Comparison of ENCODE assay signal across 35 cellular contexts in the genomic region with DNA sequence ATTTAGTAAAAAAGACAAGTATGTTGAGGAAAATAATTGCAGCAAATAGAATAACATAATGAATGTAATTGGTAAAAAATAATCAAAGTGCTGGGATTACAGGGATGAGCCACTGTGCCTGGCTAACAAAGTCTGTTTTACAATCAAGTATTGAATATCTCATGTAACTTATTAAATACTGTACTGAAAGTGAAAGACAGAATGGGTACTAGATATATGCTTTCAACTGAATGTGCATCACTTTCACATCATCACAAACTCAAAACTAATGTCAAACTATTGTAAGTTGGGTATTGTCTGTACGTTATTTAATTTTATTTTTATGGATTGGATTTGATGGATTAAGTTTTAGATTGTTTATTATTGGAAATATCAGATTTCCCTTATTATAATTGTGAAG. TPM values are rescaled to one million over a fixed set of nuclear protein-coding genes. Genes with fewer than 3 reads are reported as not detected.
"Had no signal": no experiment of that assay in that cellular context is flagged by ENCODE, and none has a peak within 500 bp of the region (broad histone marks: within the 10 kb centered on the region; RNA-seq: fewer than 3 reads in every experiment).

No MANE protein-coding gene starts in this region.

- H3K4me3 ChIP-seq: body of pancreas, breast epithelium had no signal

- DNase-seq: activated B cell treated with CpG ODN at 0.5 μM for 24 hours; activated CD4-positive, alpha-beta memory T cell treated with anti-CD3 and anti-CD28 coated beads for 36 hours; activated CD4-positive, alpha-beta T cell treated with anti-CD3 and anti-CD28 coated beads for 4 hours; activated CD4-positive, alpha-beta T cell treated with anti-CD3 and anti-CD28 coated beads, Interleukin-2, amount 10 ng/mL, durations not matched to agents 24 days and 14 days; activated CD4-positive, alpha-beta T cell treated with anti-CD3 and anti-CD28 coated beads, Interleukin-2, amount 50 U/mL, for 1 hour; activated CD4-positive, alpha-beta T cell treated with anti-CD3 and anti-CD28 coated beads, Interleukin-2, amount 50 U/mL, for 4 hours; activated CD4-positive, CD25-positive, alpha-beta regulatory T cell treated with anti-CD3 and anti-CD28 coated beads, Interleukin-2, amount 50 U/mL, for 72 hours; activated CD8-positive, alpha-beta memory T cell treated with anti-CD3 and anti-CD28 coated beads, Interleukin-2, amount 50 U/mL, for 4 hours; activated CD8-positive, alpha-beta T cell treated with anti-CD3 and anti-CD28 coated beads for 36 hours; activated effector memory CD4-positive, alpha-beta T cell treated with anti-CD3 and anti-CD28 coated beads, Interleukin-2, amount 50 U/mL, for 16 hours; activated gamma-delta T cell treated with Interleukin-2 at 50 U/mL for 16 hours; activated naive CD4-positive, alpha-beta T cell; activated naive CD4-positive, alpha-beta T cell treated with anti-CD3 and anti-CD28 coated beads for 36 hours; activated naive CD4-positive, alpha-beta T cell treated with anti-CD3 and anti-CD28 coated beads, Interleukin-2, amount 50 U/mL, for 16 hours; activated naive CD8-positive, alpha-beta T cell treated with anti-CD3 and anti-CD28 coated beads for 36 hours; activated T-cell treated with anti-CD3 and anti-CD28 coated beads for 4 hours; activated T-cell treated with anti-CD3 and anti-CD28 coated beads, Interleukin-2, amount 50 U/mL, for 1 hour; activated T-cell treated with anti-CD3 and anti-CD28 coated beads, Interleukin-2, amount 50 U/mL, for 4 hours; activated T-cell treated with anti-CD3 and anti-CD28 coated beads, Interleukin-2, amount 50 U/mL, for 72 hours; amniotic stem cell; aorta; body of pancreas; brain microvascular endothelial cell; central memory CD4-positive, alpha-beta T cell; T-helper 17 cell; T-helper 9 cell had no signal

- H3K36me3 Mint-ChIP-seq: activated CD4-positive, alpha-beta memory T cell treated with anti-CD3 and anti-CD28 coated beads for 36 hours; activated naive CD4-positive, alpha-beta T cell treated with anti-CD3 and anti-CD28 coated beads, Interleukin-2, amount 50 U/mL, for 72 hours; activated naive CD8-positive, alpha-beta T cell treated with anti-CD3 and anti-CD28 coated beads for 36 hours had no signal

- H3K4me1 ChIP-seq: adrenal gland, body of pancreas, breast epithelium had no signal

- ATAC-seq: activated CD8-positive, alpha-beta T cell treated with anti-CD3 and anti-CD28 coated beads for 36 hours; activated naive CD4-positive, alpha-beta T cell treated with anti-CD3 and anti-CD28 coated beads, Interleukin-2, amount 50 U/mL, for 72 hours; activated T-cell treated with anti-CD3 and anti-CD28 coated beads, Interleukin-2, amount 50 U/mL, for 4 hours; activated T-cell treated with anti-CD3 and anti-CD28 coated beads, Interleukin-2, amount 50 U/mL, for 72 hours; activated T-helper 17 cell treated with anti-CD3 and anti-CD28 coated beads, Interleukin-2, amount 50 U/mL, for 72 hours; body of pancreas; T-helper 17 cell had no signal

- H3K36me3 ChIP-seq: adrenal gland, brain microvascular endothelial cell, breast epithelium had no signal

- H3K27me3 ChIP-seq: adrenal gland, body of pancreas, brain microvascular endothelial cell, breast epithelium had no signal

- H3K4me1 Mint-ChIP-seq: activated B cell treated with CpG ODN at 0.5 μM for 24 hours; activated CD4-positive, alpha-beta T cell treated with anti-CD3 and anti-CD28 coated beads, Interleukin-2, amount 10 ng/mL, durations not matched to agents 24 days and 14 days; activated naive CD8-positive, alpha-beta T cell treated with anti-CD3 and anti-CD28 coated beads for 36 hours; activated T-helper 17 cell treated with anti-CD3 and anti-CD28 coated beads, Interleukin-2, amount 50 U/mL, for 72 hours; T-helper 17 cell had no signal

- H3K27ac Mint-ChIP-seq: activated B cell treated with CpG ODN at 0.5 μM for 24 hours; activated CD4-positive, alpha-beta memory T cell treated with anti-CD3 and anti-CD28 coated beads for 36 hours; activated CD4-positive, alpha-beta T cell treated with anti-CD3 and anti-CD28 coated beads, Interleukin-2, amount 10 ng/mL, durations not matched to agents 24 days and 14 days; activated CD8-positive, alpha-beta T cell treated with anti-CD3 and anti-CD28 coated beads for 36 hours; activated naive CD4-positive, alpha-beta T cell treated with anti-CD3 and anti-CD28 coated beads for 36 hours; activated naive CD4-positive, alpha-beta T cell treated with anti-CD3 and anti-CD28 coated beads, Interleukin-2, amount 50 U/mL, for 72 hours; activated naive CD8-positive, alpha-beta T cell treated with anti-CD3 and anti-CD28 coated beads for 36 hours; activated T-cell treated with anti-CD3 and anti-CD28 coated beads, Interleukin-2, amount 50 U/mL, for 72 hours; activated T-helper 1 cell treated with anti-CD3 and anti-CD28 coated beads, Interleukin-12 subunit alpha, Interleukin-12 subunit beta, Interleukin-2, Interleukin-4 antibody, amounts not matched to agents 30 ng/mL and 10 ng/mL and 1 ng/mL, durations not matched to agents 14 hours and 24 hours and 36 hours; activated T-helper 17 cell treated with anti-CD3 and anti-CD28 coated beads, Interleukin-2, amount 50 U/mL, for 72 hours; T-helper 17 cell; T-helper 2 cell treated with Interferon-gamma antibody and Interleukin-4, amounts not matched to agents 5 μg/mL and 100 μg/mL, for 36 hours had no signal

- H3K27ac ChIP-seq: body of pancreas, brain microvascular endothelial cell, breast epithelium, VCaP had no signal

- FAIRE-seq: astrocyte had no signal

- H3K9me3 ChIP-seq: body of pancreas had no signal

- H3K4me3 Mint-ChIP-seq: activated B cell treated with CpG ODN at 0.5 μM for 24 hours; activated CD4-positive, alpha-beta memory T cell treated with anti-CD3 and anti-CD28 coated beads for 36 hours; activated CD4-positive, alpha-beta T cell treated with anti-CD3 and anti-CD28 coated beads, Interleukin-2, amount 10 ng/mL, durations not matched to agents 24 days and 14 days; activated CD8-positive, alpha-beta T cell treated with anti-CD3 and anti-CD28 coated beads for 36 hours; activated naive CD4-positive, alpha-beta T cell treated with anti-CD3 and anti-CD28 coated beads for 36 hours; activated naive CD8-positive, alpha-beta T cell treated with anti-CD3 and anti-CD28 coated beads for 36 hours; activated T-cell treated with anti-CD3 and anti-CD28 coated beads, Interleukin-2, amount 50 U/mL, for 4 hours; activated T-cell treated with anti-CD3 and anti-CD28 coated beads, Interleukin-2, amount 50 U/mL, for 72 hours; activated T-helper 1 cell treated with anti-CD3 and anti-CD28 coated beads, Interleukin-12 subunit alpha, Interleukin-12 subunit beta, Interleukin-2, Interleukin-4 antibody, amounts not matched to agents 30 ng/mL and 10 ng/mL and 1 ng/mL, durations not matched to agents 14 hours and 24 hours and 36 hours; activated T-helper 17 cell treated with anti-CD3 and anti-CD28 coated beads, Interleukin-2, amount 50 U/mL, for 72 hours; T-helper 17 cell; T-helper 2 cell treated with Interferon-gamma antibody and Interleukin-4, amounts not matched to agents 5 μg/mL and 100 μg/mL, for 36 hours had no signal

- H3K27me3 Mint-ChIP-seq: activated B cell treated with CpG ODN at 0.5 μM for 24 hours; activated CD4-positive, alpha-beta memory T cell treated with anti-CD3 and anti-CD28 coated beads for 36 hours; activated CD4-positive, alpha-beta T cell treated with anti-CD3 and anti-CD28 coated beads, Interleukin-2, amount 10 ng/mL, durations not matched to agents 24 days and 14 days; activated CD8-positive, alpha-beta T cell treated with anti-CD3 and anti-CD28 coated beads for 36 hours; activated naive CD8-positive, alpha-beta T cell treated with anti-CD3 and anti-CD28 coated beads for 36 hours; activated T-helper 17 cell treated with anti-CD3 and anti-CD28 coated beads, Interleukin-2, amount 50 U/mL, for 72 hours; T-helper 17 cell had no signal

RNA-seq across cellular contexts. Expression of a gene that starts 58.9 kb away (rescaled TPM):
- total RNA-seq: activated B cell treated with CpG ODN at 0.5 μM for 24 hours; activated CD4-positive, alpha-beta memory T cell treated with anti-CD3 and anti-CD28 coated beads for 36 hours; activated CD4-positive, alpha-beta T cell treated with anti-CD3 and anti-CD28 coated beads, Interleukin-2, amount 10 ng/mL, durations not matched to agents 24 days and 14 days; activated CD8-positive, alpha-beta memory T cell treated with anti-CD3 and anti-CD28 coated beads for 36 hours; activated CD8-positive, alpha-beta T cell treated with anti-CD3 and anti-CD28 coated beads for 36 hours; activated naive CD4-positive, alpha-beta T cell treated with anti-CD3 and anti-CD28 coated beads for 36 hours; activated naive CD4-positive, alpha-beta T cell treated with anti-CD3 and anti-CD28 coated beads, Interleukin-2, amount 50 U/mL, for 72 hours; activated naive CD8-positive, alpha-beta T cell treated with anti-CD3 and anti-CD28 coated beads for 36 hours; activated T-cell treated with anti-CD3 and anti-CD28 coated beads, Interleukin-2, amount 50 U/mL, for 4 hours; activated T-cell treated with anti-CD3 and anti-CD28 coated beads, Interleukin-2, amount 50 U/mL, for 72 hours; activated T-helper 1 cell treated with anti-CD3 and anti-CD28 coated beads, Interleukin-12 subunit alpha, Interleukin-12 subunit beta, Interleukin-2, Interleukin-4 antibody, amounts not matched to agents 30 ng/mL and 10 ng/mL and 1 ng/mL, durations not matched to agents 14 hours and 24 hours and 36 hours; activated T-helper 17 cell treated with anti-CD3 and anti-CD28 coated beads, Interleukin-2, amount 50 U/mL, for 72 hours had no signal
